20 cellular contexts compared by ENCODE assay signal in genomic region chr10:45652511-45652910, GRCh38. TPM values are rescaled to one million over a fixed set of nuclear protein-coding genes. Genes with fewer than 3 reads are reported as not detected.
DNase-seq lines count a peak whose midpoint lies in the region; ATAC-seq, FAIRE-seq and TF ChIP-seq lines count a peak whose summit lies in the region.
"Had no signal": no experiment of that assay in that cellular context is flagged by ENCODE, and none has a peak within 500 bp of the region (broad histone marks: within the 10 kb centered on the region; RNA-seq: fewer than 3 reads in every experiment).

No MANE protein-coding gene starts in this region.

- H3F3A ChIP-seq in OCI-LY1 (ENCODE audit: insufficient read depth, low read length) = no peaks in the 10 kb centered on the region

- no peaks in the 10 kb centered on the region for H3K9me2 ChIP-seq in OCI-LY1 (ENCODE audit: low read depth, low read length)

- TF ChIP-seq CTCF in OCI-LY1 (IDR thresholded peaks at IDR 0.05; ENCODE audit: low read length) (no peak), choroid plexus epithelial cell (conservative IDR thresholded peaks at IDR 0.05; ENCODE audit: low read depth, low read length) (no peak), right lobe of liver (IDR thresholded peaks at IDR 0.05) (no peak)

- peaks cover 38% of the 10 kb centered on the region for H3K36me3 ChIP-seq in OCI-LY1 (ENCODE audit: insufficient read depth, low read length)
- H3K36me3 ChIP-seq in neuron (ENCODE audit: insufficient read depth, low read length) = peaks cover 3% of the 10 kb centered on the region
- peaks cover 0 to 3% (median 0%) of the 10 kb centered on the region in 4 donors for H3K36me3 ChIP-seq in right lobe of liver
- H3K36me3 ChIP-seq: BE2C had no signal

- whole genome bisulfite sequencing in right lobe of liver (ENCODE audit: insufficient coverage, low coverage, low lambda C conversion rate, missing lambda C conversion rate) = 100% methylated on average over 1 of the region's 1 CpG

- H3K27ac ChIP-seq in OCI-LY1 (ENCODE audit: low read depth, low read length, poor library complexity, severe bottlenecking) (peak overlapping the region; percentile 92), right lobe of liver (no peak overlapping the region)
- H3K27ac ChIP-seq: C4-2B, GM23248 had no signal

- peaks cover 41% of the 10 kb centered on the region for H3K79me2 ChIP-seq in OCI-LY1 (ENCODE audit: insufficient read depth, low read length)

- H3K4me3 ChIP-seq in OCI-LY1 (ENCODE audit: low read depth, low read length, poor library complexity, severe bottlenecking) = peak overlapping the region; percentile 46
- no peak overlapping the region for H3K4me3 ChIP-seq in choroid plexus epithelial cell (ENCODE audit: low read depth, low read length)
- no peak overlapping the region for H3K4me3 ChIP-seq in neuron (ENCODE audit: low read length)
- H3K4me3 ChIP-seq in right lobe of liver = no peak overlapping the region
- H3K4me3 ChIP-seq: GM23248 had no signal

- H4K20me1 ChIP-seq in OCI-LY1 (ENCODE audit: insufficient read depth, low read length) = no peaks in the 10 kb centered on the region

- no peaks in the 10 kb centered on the region for H3K27me3 ChIP-seq in OCI-LY1 (ENCODE audit: insufficient read depth, low read length)
- no peaks in the 10 kb centered on the region for H3K27me3 ChIP-seq in neuron (ENCODE audit: insufficient read depth, low read length)
- H3K27me3 ChIP-seq in right lobe of liver = no peaks in the 10 kb centered on the region
- H3K27me3 ChIP-seq: BE2C had no signal

- ATAC-seq in right lobe of liver = no peak
- ATAC-seq: HepG2 had no signal

- TF ChIP-seq POLR2A in right lobe of liver (IDR thresholded peaks at IDR 0.05) = no peak

- peaks cover 54% of the 10 kb centered on the region for H3K4me1 ChIP-seq in OCI-LY1 (ENCODE audit: insufficient read depth, low read length, severe bottlenecking)
- H3K4me1 ChIP-seq in neuron (ENCODE audit: insufficient read depth, low read length) = peaks cover 8% of the 10 kb centered on the region
- peaks cover 0 to 29% (median 0%) of the 10 kb centered on the region in 4 donors for H3K4me1 ChIP-seq in right lobe of liver
- H3K4me1 ChIP-seq: BE2C had no signal

- intact Hi-C loops in right lobe of liver (cut with DNase I) = no loop called here

- H3K4me2 ChIP-seq in OCI-LY1 (ENCODE audit: low read length) = peak overlapping the region; percentile 73; the same call in 1 of the 2 replicates

- DNase-seq in GM19239 (ENCODE audit: insufficient read length, low spot score) = no peak
- DNase-seq in choroid plexus epithelial cell (ENCODE audit: low read depth) = peak; percentile 17
- no peak for DNase-seq in cerebellar nuclear complex (lab: John Stamatoyannopoulos, UW)
- DNase-seq in right lobe of liver = no peak
- no peak for DNase-seq in activated CD4-positive, alpha-beta T cell treated with anti-CD3 and anti-CD28 coated beads for 4 hours
- no peak for DNase-seq in NCI-H2171 treated with DMSO at 0.1 percent for 48 hours (lab: John Stamatoyannopoulos, UW)
- DNase-seq: BE2C; CD4-positive, alpha-beta memory T cell; DMS79; EL; GM23248 had no signal

- H3K9me3 ChIP-seq in OCI-LY1 (ENCODE audit: low read length) (no peaks in the 10 kb centered on the region), neuron (ENCODE audit: low read length) (no peaks in the 10 kb centered on the region), right lobe of liver (no peaks in the 10 kb centered on the region)
- H3K9me3 ChIP-seq: BE2C had no signal

- peak; percentile 64 for FAIRE-seq in GM19239 (lab: Jason Lieb, UNC)
- FAIRE-seq: A204.1, G401.6, GM12892, H54, HepG2, HTR-8/SVneo had no signal

- H3K9ac ChIP-seq in OCI-LY1 (ENCODE audit: low read length) = no peak overlapping the region; the same call in 1 of the 2 replicates
- H3K9ac ChIP-seq: GM23248 had no signal

- H2AFZ ChIP-seq in OCI-LY1 (ENCODE audit: low read length) (no peak overlapping the region), neuron (ENCODE audit: low read depth, low read length) (peak overlapping the region; percentile 50)
- H2AFZ ChIP-seq: GM23248 had no signal

RNA-seq across cellular contexts. Expression of gene ZFAND4, which starts 20.1 kb away (rescaled TPM):
- total RNA-seq in right lobe of liver = 10 to 100 TPM in 3 of 6 experiments, 1 to 10 TPM in 3; 6.3 to 15.2 (median 9.3) TPM
